In the genomic region with DNA sequence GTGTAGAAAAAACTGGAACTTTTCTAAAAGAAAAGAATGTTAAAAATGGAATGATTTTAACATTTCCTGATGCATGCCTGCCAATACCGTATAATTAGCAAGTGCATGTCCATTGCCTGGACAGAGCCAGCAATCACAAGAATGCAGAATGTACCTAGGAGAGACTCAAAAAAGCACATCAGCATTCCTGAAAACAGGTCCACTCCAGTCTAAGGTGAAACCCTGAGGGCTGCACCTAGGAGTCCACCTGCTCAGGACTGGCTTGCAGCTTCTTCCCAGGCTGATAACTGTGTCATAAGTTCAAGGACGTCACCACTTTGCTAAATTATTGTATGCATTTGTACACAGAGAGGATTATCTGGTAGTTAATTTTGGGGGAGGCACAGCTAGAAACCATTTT, we compare ENCODE assay signal across 31 cellular contexts. TPM values are rescaled to one million over a fixed set of nuclear protein-coding genes. Genes with fewer than 3 reads are reported as not detected.
"Had no signal": no experiment of that assay in that cellular context is flagged by ENCODE, and none has a peak within 500 bp of the region (broad histone marks: within the 10 kb centered on the region; RNA-seq: fewer than 3 reads in every experiment).

No MANE protein-coding gene starts in this region.

- H3K27ac Mint-ChIP-seq: stimulated activated effector memory CD8-positive, alpha-beta T cell treated with anti-CD3 and anti-CD28 coated beads, Interleukin-12 subunit alpha, Interleukin-12 subunit beta, amount 100 ng/mL, for 72 hours; stimulated activated memory B cell treated with anti-CD40 and anti-IgM and Interleukin-4, amounts not matched to agents 10 μg/mL and 1 μg/mL and 100 μg/mL, for 72 hours; stimulated activated naive B cell treated with anti-CD40 and anti-IgM and Interleukin-4, amounts not matched to agents 10 μg/mL and 1 μg/mL and 100 μg/mL, for 72 hours; stimulated activated naive CD8-positive, alpha-beta T cell treated with anti-CD3 and anti-CD28 coated beads, Interleukin-15, amount 100 ng/mL, for 72 hours; stimulated activated naive CD8-positive, alpha-beta T cell treated with anti-CD3 and anti-CD28 coated beads, Interleukin-15, Interleukin-2, amounts not matched to agents 100 ng/mL and 50 ng/mL, for 24 hours had no signal

- H3K27me3 ChIP-seq: testis, thyroid gland, upper lobe of left lung, upper lobe of right lung, uterus, vagina had no signal

- H3K4me3 Mint-ChIP-seq: stimulated activated effector memory CD8-positive, alpha-beta T cell treated with anti-CD3 and anti-CD28 coated beads, Interleukin-12 subunit alpha, Interleukin-12 subunit beta, amount 100 ng/mL, for 72 hours; stimulated activated memory B cell treated with anti-CD40 and anti-IgM and Interleukin-4, amounts not matched to agents 10 μg/mL and 1 μg/mL and 100 μg/mL, for 72 hours; stimulated activated naive B cell treated with anti-CD40 and anti-IgM and Interleukin-4, amounts not matched to agents 10 μg/mL and 1 μg/mL and 100 μg/mL, for 72 hours; stimulated activated naive CD8-positive, alpha-beta T cell treated with anti-CD3 and anti-CD28 coated beads, Interleukin-15, amount 100 ng/mL, for 72 hours; stimulated activated naive CD8-positive, alpha-beta T cell treated with anti-CD3 and anti-CD28 coated beads, Interleukin-15, Interleukin-2, amounts not matched to agents 100 ng/mL and 50 ng/mL, for 24 hours had no signal

- H3K27ac ChIP-seq: stomach, suprapubic skin, testis, thoracic aorta, thyroid gland, tibial artery, tibial nerve, transverse colon, upper lobe of left lung, upper lobe of right lung, uterus, vagina had no signal

- H3K9me3 ChIP-seq: suprapubic skin, testis, thoracic aorta, thyroid gland, tibial nerve, transverse colon, upper lobe of left lung, upper lobe of right lung, uterus, vagina had no signal

- H3K36me3 Mint-ChIP-seq: stimulated activated effector memory CD8-positive, alpha-beta T cell treated with anti-CD3 and anti-CD28 coated beads, Interleukin-12 subunit alpha, Interleukin-12 subunit beta, amount 100 ng/mL, for 72 hours; stimulated activated memory B cell treated with anti-CD40 and anti-IgM and Interleukin-4, amounts not matched to agents 10 μg/mL and 1 μg/mL and 100 μg/mL, for 72 hours; stimulated activated naive B cell treated with anti-CD40 and anti-IgM and Interleukin-4, amounts not matched to agents 10 μg/mL and 1 μg/mL and 100 μg/mL, for 72 hours had no signal

- H3K9me3 Mint-ChIP-seq: stimulated activated effector memory CD8-positive, alpha-beta T cell treated with anti-CD3 and anti-CD28 coated beads, Interleukin-12 subunit alpha, Interleukin-12 subunit beta, amount 100 ng/mL, for 72 hours; stimulated activated naive CD8-positive, alpha-beta T cell treated with anti-CD3 and anti-CD28 coated beads, Interleukin-15, amount 100 ng/mL, for 72 hours; stimulated activated naive CD8-positive, alpha-beta T cell treated with anti-CD3 and anti-CD28 coated beads, Interleukin-15, Interleukin-2, amounts not matched to agents 100 ng/mL and 50 ng/mL, for 24 hours had no signal

- DNase-seq: stimulated activated CD4-positive, alpha-beta T cell treated with anti-CD3 and anti-CD28 coated beads, Interleukin-2, amount 100 ng/mL, for 24 hours; stimulated activated CD4-positive, alpha-beta T cell treated with anti-CD3 and anti-CD28 coated beads, Interleukin-2, amount 100 ng/mL, for 48 hours; stimulated activated CD4-positive, alpha-beta T cell treated with anti-CD3 and anti-CD28 coated beads, Interleukin-4, amount 100 ng/mL, for 1 hour; stimulated activated CD4-positive, alpha-beta T cell treated with anti-CD3 and anti-CD28 coated beads, Interleukin-4, amount 100 ng/mL, for 24 hours; stimulated activated CD4-positive, alpha-beta T cell treated with anti-CD3 and anti-CD28 coated beads, Interleukin-4, amount 100 ng/mL, for 4 hours; stimulated activated CD8-positive, alpha-beta memory T cell treated with anti-CD3 and anti-CD28 coated beads, Interleukin-4, amount 100 ng/mL, for 48 hours; stimulated activated naive B cell treated with anti-CD40 and anti-IgM and Interleukin-4, amounts not matched to agents 10 μg/mL and 1 μg/mL and 100 μg/mL, for 72 hours; stimulated activated naive CD4-positive, alpha-beta T cell; stimulated activated naive CD4-positive, alpha-beta T cell treated with Interleukin-2 at 50 U/mL for 16 hours; stimulated activated naive CD8-positive, alpha-beta T cell treated with anti-CD3 and anti-CD28 coated beads, Interleukin-15, amount 100 ng/mL, for 72 hours; stimulated activated naive CD8-positive, alpha-beta T cell treated with anti-CD3 and anti-CD28 coated beads, Interleukin-15, Interleukin-2, amounts not matched to agents 100 U/mL and 50 U/mL, for 24 hours; stomach; substantia nigra; testis; thyroid gland; tibial artery; transverse colon; upper lobe of left lung; upper lobe of right lung; uterus had no signal

- H3K4me1 Mint-ChIP-seq: stimulated activated effector memory CD8-positive, alpha-beta T cell treated with anti-CD3 and anti-CD28 coated beads, Interleukin-12 subunit alpha, Interleukin-12 subunit beta, amount 100 ng/mL, for 72 hours; stimulated activated memory B cell treated with anti-CD40 and anti-IgM and Interleukin-4, amounts not matched to agents 10 μg/mL and 1 μg/mL and 100 μg/mL, for 72 hours; stimulated activated naive B cell treated with anti-CD40 and anti-IgM and Interleukin-4, amounts not matched to agents 10 μg/mL and 1 μg/mL and 100 μg/mL, for 72 hours; stimulated activated naive CD8-positive, alpha-beta T cell treated with anti-CD3 and anti-CD28 coated beads, Interleukin-15, amount 100 ng/mL, for 72 hours had no signal

- H3K4me3 ChIP-seq: stomach, suprapubic skin, testis, thoracic aorta, thyroid gland, tibial artery, tibial nerve, transverse colon, upper lobe of left lung, upper lobe of right lung, uterus, vagina had no signal

- H3K36me3 ChIP-seq: stomach, suprapubic skin, thoracic aorta, thyroid gland, tibial artery, tibial nerve, transverse colon, upper lobe of left lung, upper lobe of right lung, uterus, vagina had no signal

- ATAC-seq: stimulated activated effector memory CD8-positive, alpha-beta T cell treated with anti-CD3 and anti-CD28 coated beads, Interleukin-12 subunit alpha, Interleukin-12 subunit beta, amount 100 ng/mL, for 72 hours; stimulated activated memory B cell treated with anti-CD40 and anti-IgM and Interleukin-4, amounts not matched to agents 10 μg/mL and 1 μg/mL and 100 μg/mL, for 72 hours; stimulated activated naive B cell treated with anti-CD40 and anti-IgM and Interleukin-4, amounts not matched to agents 10 μg/mL and 1 μg/mL and 100 μg/mL, for 72 hours; stimulated activated naive CD8-positive, alpha-beta T cell treated with anti-CD3 and anti-CD28 coated beads, Interleukin-15, amount 100 ng/mL, for 72 hours; stimulated activated naive CD8-positive, alpha-beta T cell treated with anti-CD3 and anti-CD28 coated beads, Interleukin-15, Interleukin-2, amounts not matched to agents 100 U/mL and 50 U/mL, for 24 hours; upper lobe of right lung had no signal

- H3K4me1 ChIP-seq: stomach, suprapubic skin, testis, thyroid gland, tibial artery, tibial nerve, transverse colon, upper lobe of right lung, uterus, vagina had no signal

RNA-seq across cellular contexts. Expression of a gene that starts 5.4 kb away (rescaled TPM):
- total RNA-seq: stomach, subcutaneous adipose tissue, suprapubic skin, temporal lobe, thoracic aorta, thyroid gland, tibial nerve, transverse colon, upper lobe of left lung, upper lobe of right lung, ureter, urinary bladder, vagina had no signal
- polyA plus RNA-seq: stomach, urinary bladder had no signal

RNA-seq across cellular contexts. Expression of a gene that starts 20.8 kb away (rescaled TPM):
- total RNA-seq: subcutaneous adipose tissue, thoracic aorta, thyroid gland, tibial nerve, transverse colon, upper lobe of right lung, ureter, urinary bladder had no signal
- polyA plus RNA-seq: stomach had no signal
